14 cellular contexts compared by ENCODE assay signal in genomic region chr11:123545726-123546125, GRCh38.
DNase-seq lines count a peak whose midpoint lies in the region; ATAC-seq and TF ChIP-seq lines count a peak whose summit lies in the region.
"Had no signal": no experiment of that assay in that cellular context is flagged by ENCODE, and none has a peak within 500 bp of the region (broad histone marks: within the 10 kb centered on the region; RNA-seq: fewer than 3 reads in every experiment).

No MANE protein-coding gene starts in this region.

- H3K36me3 Mint-ChIP-seq in brain: peaks cover 12% of the 10 kb centered on the region
- no peaks in the 10 kb centered on the region for H3K36me3 Mint-ChIP-seq in CD4-positive, alpha-beta T cell (ENCODE audit: low read depth)
- peaks cover 0 to 6% (median 2%) of the 10 kb centered on the region in 3 experiments; a peak in 4 of 7 replicates for H3K36me3 Mint-ChIP-seq in H9 (ENCODE audit: insufficient read depth in 1 of 3, low read depth in 3 of 3)

- H4K8ac ChIP-seq in IMR-90 (ENCODE audit: low read depth in 2 of 2, low read length in 2 of 2) (peak overlapping the region in 1 of 2 experiments; percentile 26; a peak in 1 of 4 replicates), H9 (replicated peaks; ENCODE audit: insufficient read length, low read depth, low read length) (no peak overlapping the region)

- no peak overlapping the region for H3K56ac ChIP-seq in IMR-90 (ENCODE audit: extremely low read depth, insufficient read depth, low read length)
- no peak overlapping the region for H3K56ac ChIP-seq in H9 (ENCODE audit: insufficient read length, low read depth, low read length)

- no peak overlapping the region for H3T11ph ChIP-seq in H9 (ENCODE audit: low read length)

- H4K20me1 ChIP-seq in IMR-90 (ENCODE audit: insufficient read depth, low read length) (peaks cover 8% of the 10 kb centered on the region; the same call in 1 of the 2 replicates), osteoblast (ENCODE audit: insufficient read depth, low read length) (peaks cover 8% of the 10 kb centered on the region), H9 (ENCODE audit: control insufficient read depth, insufficient read depth, insufficient read length) (no peaks in the 10 kb centered on the region)

- H2BK5ac ChIP-seq in IMR-90 (ENCODE audit: low read depth, low read length, poor library complexity, severe bottlenecking) (peak overlapping the region; percentile 9), H9 (ENCODE audit: insufficient read length, low read length) (no peak overlapping the region)

- TF ChIP-seq CTCF in left ventricle myocardium inferior (IDR thresholded peaks at IDR 0.05; ENCODE audit: borderline replicate concordance): no peak
- TF ChIP-seq CTCF in right atrium auricular region (IDR thresholded peaks at IDR 0.05): no peak
- no peak for TF ChIP-seq CTCF in IMR-90 (conservative IDR thresholded peaks at IDR 0.05; ENCODE audit: low read depth, low read length)
- no peak for TF ChIP-seq CTCF in brain (conservative IDR thresholded peaks at IDR 0.05)
- TF ChIP-seq CTCF in osteoblast (IDR thresholded peaks at IDR 0.05; ENCODE audit: extremely low read depth, low read depth, low read length): no peak
- no peak for TF ChIP-seq CTCF in CD4-positive, alpha-beta T cell (IDR thresholded peaks at IDR 0.05)
- TF ChIP-seq CTCF in H9 (conservative IDR thresholded peaks at IDR 0.05): no peak

- H2BK12ac ChIP-seq in H9 (ENCODE audit: insufficient read length, low read depth, low read length): no peak overlapping the region

- peaks cover 27% of the 10 kb centered on the region for H3K4me1 ChIP-seq in left ventricle myocardium inferior
- H3K4me1 ChIP-seq in right atrium auricular region: peaks cover 0 to 22% of the 10 kb centered on the region in 2 donors
- peaks cover 19% of the 10 kb centered on the region for H3K4me1 ChIP-seq in IMR-90 (ENCODE audit: control insufficient read depth, insufficient read depth, low read length)
- H3K4me1 ChIP-seq in osteoblast (ENCODE audit: insufficient read depth, low read length): peaks cover 59% of the 10 kb centered on the region
- H3K4me1 ChIP-seq in H9 (ENCODE audit: insufficient read depth, low read length): peaks cover 2% of the 10 kb centered on the region; the same call in 1 of the 2 replicates

- no peak overlapping the region; the same call in 1 of the 2 replicates for H3K23ac ChIP-seq in IMR-90 (ENCODE audit: low read depth, low read length)
- H3K23ac ChIP-seq in H9 (ENCODE audit: insufficient read length, low read depth, low read length): no peak overlapping the region

- H3K18ac ChIP-seq in IMR-90 (ENCODE audit: low read depth, low read length) (no peak overlapping the region), H9 (ENCODE audit: insufficient read length, low read depth, low read length) (no peak overlapping the region)

- peak overlapping the region; percentile 2 for H2AFZ ChIP-seq in IMR-90 (replicated peaks; ENCODE audit: low read length, poor library complexity)
- no peak overlapping the region for H2AFZ ChIP-seq in osteoblast (ENCODE audit: low read length)
- H2AFZ ChIP-seq in H9 (ENCODE audit: low read length): no peak overlapping the region

- peaks cover 70% of the 10 kb centered on the region for H3K4me1 Mint-ChIP-seq in brain
- H3K4me1 Mint-ChIP-seq in CD4-positive, alpha-beta T cell (ENCODE audit: low read depth): no peaks in the 10 kb centered on the region
- H3K4me1 Mint-ChIP-seq in H9: peaks cover 32 to 44% of the 10 kb centered on the region in 2 experiments
- H3K4me1 Mint-ChIP-seq: CD8-positive, alpha-beta memory T cell had no signal

- no peak for TF ChIP-seq POLR2A in IMR-90 (IDR thresholded peaks at IDR 0.05; ENCODE audit: low read depth, low read length)

- no CpG with 5 or more reads among the region's 2 CpGs for WGBS in IMR-90 (ENCODE audit: extremely low coverage in 2 of 2, insufficient read length in 1 of 2), 2 experiments
- no CpG with 5 or more reads among the region's 2 CpGs for WGBS in H9 (ENCODE audit: extremely low coverage, insufficient read length, low lambda C conversion rate)

- H3K27ac ChIP-seq in left ventricle myocardium inferior (replicated peaks) (peak overlapping the region; percentile 70), right atrium auricular region (no peak overlapping the region), IMR-90 (ENCODE audit: insufficient read depth, low read length) (no peak overlapping the region), osteoblast (ENCODE audit: low read depth, low read length) (peak overlapping the region; percentile 73), H9 (ENCODE audit: insufficient read length, low read depth, low read length) (no peak overlapping the region)
- no peak overlapping the region for H3K27ac ChIP-seq in CD4-positive, alpha-beta T cell (ENCODE audit: low read depth, low read length)

- H4K91ac ChIP-seq in IMR-90 (ENCODE audit: insufficient read depth, low read depth, low read length) (no peak overlapping the region; the same call in 1 of the 2 replicates), H9 (ENCODE audit: insufficient read length, low read depth, low read length) (no peak overlapping the region)

- H2BK20ac ChIP-seq in IMR-90 (ENCODE audit: low read depth, low read length) (no peak overlapping the region; the same call in 1 of the 2 replicates), H9 (ENCODE audit: low read depth, low read length, poor library complexity, severe bottlenecking) (no peak overlapping the region)

- TF ChIP-seq RAD21 in IMR-90 (IDR thresholded peaks at IDR 0.05; ENCODE audit: low read length): no peak

- no peaks in the 10 kb centered on the region for H3K9me3 ChIP-seq in left ventricle myocardium inferior (replicated peaks)
- H3K9me3 ChIP-seq in right atrium auricular region: no peaks in the 10 kb centered on the region
- H3K9me3 ChIP-seq in IMR-90 (ENCODE audit: control insufficient read depth, insufficient read depth, low read length): no peaks in the 10 kb centered on the region
- H3K9me3 ChIP-seq in osteoblast (ENCODE audit: low read depth, low read length): no peaks in the 10 kb centered on the region
- no peaks in the 10 kb centered on the region for H3K9me3 ChIP-seq in CD4-positive, alpha-beta T cell (ENCODE audit: control insufficient read depth, low read length)
- H3K9me3 ChIP-seq in H9 (ENCODE audit: control insufficient read depth, low read depth, low read length): no peaks in the 10 kb centered on the region

- H3K4me2 ChIP-seq in IMR-90 (ENCODE audit: low read depth, low read length) (no peak overlapping the region), osteoblast (ENCODE audit: insufficient read depth, low read length) (peak overlapping the region; percentile 57), H9 (ENCODE audit: insufficient read depth, insufficient read length, low read length) (no peak overlapping the region)

- H2BK120ac ChIP-seq in IMR-90 (ENCODE audit: low read depth, low read length) (no peak overlapping the region), H9 (ENCODE audit: low read depth, low read length, poor library complexity, severe bottlenecking) (no peak overlapping the region)

- CTCF ChIA-PET in IMR-90 (lab: Yijun Ruan, JAX): interaction anchor here (1.3 kb wide), 2 partner anchors 9 to 14 kb away, joined by 5 read pairs; no protein-coding TSS in a partner anchor
- CTCF ChIA-PET in CD4-positive, alpha-beta T cell (lab: Charles Lee): no interaction called here

- in situ Hi-C loops in IMR-90 (cut with MboI; ENCODE audit: low sequenced_read_pairs): no loop called here

- dilution Hi-C loops in IMR-90 (cut with HindIII; ENCODE audit: low sequenced_read_pairs, unreplicated experiment): no loop called here

- H3K36me3 ChIP-seq in left ventricle myocardium inferior (no peaks in the 10 kb centered on the region), right atrium auricular region (no peaks in the 10 kb centered on the region), IMR-90 (ENCODE audit: control insufficient read depth, insufficient read depth, low read length) (no peaks in the 10 kb centered on the region), osteoblast (ENCODE audit: insufficient read depth, low read length) (no peaks in the 10 kb centered on the region)

- H3K79me1 ChIP-seq in IMR-90 (ENCODE audit: low read depth in 1 of 2, low read length in 2 of 2) (peaks cover 32 to 38% of the 10 kb centered on the region in 2 experiments; a peak in 3 of 4 replicates), H9 (ENCODE audit: insufficient read depth, low read depth, low read length, poor library complexity, severe bottlenecking) (no peaks in the 10 kb centered on the region)

- H3K27me3 Mint-ChIP-seq in brain (no peaks in the 10 kb centered on the region), H9 (ENCODE audit: low read depth) (no peaks in the 10 kb centered on the region)
- H3K27me3 Mint-ChIP-seq in CD4-positive, alpha-beta T cell: no peaks in the 10 kb centered on the region

- H3K4me3 ChIP-seq in left ventricle myocardium inferior (no peak overlapping the region), right atrium auricular region (no peak overlapping the region), IMR-90 (ENCODE audit: insufficient read depth, low read depth, low read length) (no peak overlapping the region), osteoblast (ENCODE audit: insufficient read depth, low read length) (peak overlapping the region; percentile 26)

- H2AK5ac ChIP-seq in IMR-90 (ENCODE audit: low read depth, low read length): peak overlapping the region; percentile 29; the same call in 1 of the 2 replicates
- H2AK5ac ChIP-seq in H9 (ENCODE audit: insufficient read length, low read length): no peak overlapping the region

- no peak overlapping the region for H2AK9ac ChIP-seq in IMR-90 (replicated peaks; ENCODE audit: low read depth, low read length, poor library complexity)

- H3K9me1 ChIP-seq in IMR-90 (ENCODE audit: insufficient read depth, low read length): peaks cover 25% of the 10 kb centered on the region

- H3K23me2 ChIP-seq in H9 (ENCODE audit: insufficient read length, low read depth, low read length, poor library complexity, severe bottlenecking): no peaks in the 10 kb centered on the region

- peak overlapping the region in 3 of 5 experiments; percentile 23 to 68 (median 42) for H3K27ac Mint-ChIP-seq in brain
- no peak overlapping the region for H3K27ac Mint-ChIP-seq in CD4-positive, alpha-beta T cell
- no peak overlapping the region for H3K27ac Mint-ChIP-seq in H9
- H3K27ac Mint-ChIP-seq: CD8-positive, alpha-beta memory T cell had no signal

- no peak overlapping the region for H2BK15ac ChIP-seq in IMR-90 (ENCODE audit: low read depth, low read length)
- H2BK15ac ChIP-seq in H9 (ENCODE audit: low read depth, low read length): no peak overlapping the region

- H3K27me3 ChIP-seq in left ventricle myocardium inferior (ENCODE audit: low read depth) (no peaks in the 10 kb centered on the region), right atrium auricular region (no peaks in the 10 kb centered on the region), IMR-90 (ENCODE audit: control insufficient read depth, insufficient read depth, low read length) (no peaks in the 10 kb centered on the region), osteoblast (ENCODE audit: insufficient read depth, low read length) (no peaks in the 10 kb centered on the region), H9 (ENCODE audit: insufficient read depth, low read length) (no peaks in the 10 kb centered on the region)
- H3K27me3 ChIP-seq in CD4-positive, alpha-beta T cell (ENCODE audit: control insufficient read depth, insufficient read depth, low read length): no peaks in the 10 kb centered on the region

- POLR2A ChIA-PET in IMR-90 (lab: Charles Lee; ENCODE audit: unreplicated experiment): no interaction called here
- POLR2A ChIA-PET in CD4-positive, alpha-beta T cell (lab: Charles Lee): no interaction called here

- H4K5ac ChIP-seq in IMR-90 (ENCODE audit: low read depth, low read length) (no peak overlapping the region), H9 (ENCODE audit: insufficient read length, low read depth, low read length) (no peak overlapping the region)

- intact Hi-C loops in left ventricle myocardium inferior (cut with micrococcal nuclease) (no loop called here), IMR-90 (cut with micrococcal nuclease) (no loop called here)
- intact Hi-C loops in CD4-positive, alpha-beta T cell (cut with DNase I, micrococcal nuclease): no loop called here

- BruUV-seq in IMR-90 (replicated peaks; lab: Mats Ljungman, UMichigan): no TSS peak

- H3K4me3 Mint-ChIP-seq in brain (no peak overlapping the region), H9 (no peak overlapping the region)
- no peak overlapping the region for H3K4me3 Mint-ChIP-seq in CD4-positive, alpha-beta T cell
- H3K4me3 Mint-ChIP-seq: CD8-positive, alpha-beta memory T cell had no signal

- ATAC-seq in IMR-90 (ENCODE audit: low read depth) (no peak), HG03159 (IDR thresholded peaks at IDR 0.05; ENCODE audit: unreplicated experiment) (no peak)
- no peak for ATAC-seq in CD4-positive, alpha-beta T cell (ENCODE audit: poor library complexity)

- peaks cover 49% of the 10 kb centered on the region for H3K79me2 ChIP-seq in osteoblast (ENCODE audit: insufficient read depth, low read length)
- 0 out of 2 replicates have a peak, but pooled peaks cover 1% of the 10 kb centered on the region for H3K79me2 ChIP-seq in H9 (ENCODE audit: insufficient read depth, low read length)

- H3K9ac ChIP-seq in IMR-90 (ENCODE audit: low read depth, low read length): no peak overlapping the region
- no peak overlapping the region for H3K9ac ChIP-seq in H9 (ENCODE audit: extremely low read depth, insufficient read length, low read length)

- H3K9me3 Mint-ChIP-seq in brain (no peaks in the 10 kb centered on the region), H9 (no peaks in the 10 kb centered on the region)
- no peaks in the 10 kb centered on the region for H3K9me3 Mint-ChIP-seq in CD4-positive, alpha-beta T cell
- H3K9me3 Mint-ChIP-seq: CD8-positive, alpha-beta memory T cell had no signal

- no peak for DNase-seq in left ventricle myocardium inferior
- DNase-seq in right atrium auricular region (ENCODE audit: low spot score): no peak
- no peak for DNase-seq in IMR-90
- peak; percentile 66 for DNase-seq in osteoblast (ENCODE audit: insufficient read length, low spot score, missing footprints)
- no peak for DNase-seq in CD4-positive, alpha-beta T cell
- no peak for DNase-seq in H9
- DNase-seq: CD8-positive, alpha-beta memory T cell; H7; NCI-H1436 treated with DMSO at 0.1 percent for 48 hours; NCI-H2081; NCI-H524 treated with DMSO at 0.1 percent for 48 hours; SHP77 treated with DMSO at 0.1 percent for 48 hours had no signal

- H3K14ac ChIP-seq in IMR-90 (replicated peaks; ENCODE audit: low read depth, low read length) (peak overlapping the region; percentile 72), H9 (ENCODE audit: insufficient read depth, low read length) (no peak overlapping the region)

- H3K4ac ChIP-seq in IMR-90 (ENCODE audit: low read depth, low read length) (peak overlapping the region; percentile 56; the same call in 1 of the 2 replicates), H9 (ENCODE audit: low read depth, low read length) (no peak overlapping the region)

Comparison
In these comparisons a context has a peak if more than half of its experiments do, and no peak if none do; other contexts are left out.
1. H3K27ac ChIP-seq: peak in left ventricle myocardium inferior (single experiment) and osteoblast (single experiment); none in right atrium auricular region (0 of 2), IMR-90 (single experiment), CD4-positive, alpha-beta T cell (single experiment) and H9 (single experiment).
2. H3K27ac Mint-ChIP-seq: peak in brain (3 of 5); none in CD4-positive, alpha-beta T cell (single experiment) and H9 (0 of 3).